Comparison of ENCODE assay signal across 20 cellular contexts in genomic region chr11:115290479-115291390, GRCh38.
DNase-seq lines count a peak whose midpoint lies in the region; ATAC-seq and TF ChIP-seq lines count a peak whose summit lies in the region.
"Had no signal": no experiment of that assay in that cellular context is flagged by ENCODE, and none has a peak within 500 bp of the region (broad histone marks: within the 10 kb centered on the region; RNA-seq: fewer than 3 reads in every experiment).

No MANE protein-coding gene starts in this region.

- intact Hi-C loops in Caco-2 (cut with micrococcal nuclease; ENCODE audit: unreplicated experiment) (no loop called here), upper lobe of right lung (cut with DNase I) (no loop called here)

- H3K4me1 Mint-ChIP-seq in nephron progenitor cell (peaks cover 85% of the 10 kb centered on the region), Caco-2 (ENCODE audit: low read depth, unreplicated experiment) (peaks cover 28% of the 10 kb centered on the region)
- H3K4me1 Mint-ChIP-seq: B cell; naive thymus-derived CD8-positive, alpha-beta T cell had no signal

- ATAC-seq in upper lobe of right lung: no peak
- ATAC-seq: naive thymus-derived CD8-positive, alpha-beta T cell had no signal

- H3K4me3 Mint-ChIP-seq in nephron progenitor cell: no peak overlapping the region
- H3K4me3 Mint-ChIP-seq in Caco-2 (ENCODE audit: unreplicated experiment): no peak overlapping the region
- H3K4me3 Mint-ChIP-seq: activated naive CD4-positive, alpha-beta T cell treated with anti-CD3 and anti-CD28 coated beads for 36 hours; B cell; naive thymus-derived CD8-positive, alpha-beta T cell had no signal

- no peak overlapping the region for H3K27ac ChIP-seq in upper lobe of right lung
- H3K27ac ChIP-seq: PC-9, SK-N-MC, spleen had no signal

- no peaks in the 10 kb centered on the region for H3K27me3 ChIP-seq in Caco-2 (replicated peaks; ENCODE audit: control insufficient read depth, insufficient read depth, low read length)
- H3K27me3 ChIP-seq in upper lobe of right lung: no peaks in the 10 kb centered on the region
- H3K27me3 ChIP-seq: spleen had no signal

- H3K27ac Mint-ChIP-seq in nephron progenitor cell: peak overlapping the region; percentile 81
- no peak overlapping the region for H3K27ac Mint-ChIP-seq in Caco-2 (ENCODE audit: unreplicated experiment)
- H3K27ac Mint-ChIP-seq: activated naive CD4-positive, alpha-beta T cell treated with anti-CD3 and anti-CD28 coated beads for 36 hours; B cell had no signal

- TF ChIP-seq CTCF in nephron progenitor cell (IDR thresholded peaks at IDR 0.05) (no peak), Caco-2 (IDR thresholded peaks at IDR 0.05; ENCODE audit: insufficient read depth in 1 of 2, low read depth in 1 of 2, low read length in 1 of 2, severe bottlenecking in 1 of 2, unreplicated experiment in 1 of 2) (no peak), upper lobe of right lung (IDR thresholded peaks at IDR 0.05) (no peak)

- H3K36me3 Mint-ChIP-seq in nephron progenitor cell (ENCODE audit: low read depth): peaks cover 25% of the 10 kb centered on the region
- peaks cover 5% of the 10 kb centered on the region for H3K36me3 Mint-ChIP-seq in Caco-2 (ENCODE audit: insufficient read depth, unreplicated experiment)
- H3K36me3 Mint-ChIP-seq: naive thymus-derived CD8-positive, alpha-beta T cell had no signal

- no TSS peak for BruUV-seq in Caco-2 (replicated peaks; lab: Mats Ljungman, UMichigan)

- POLR2A ChIA-PET in Caco-2 (lab: Charles Lee): interaction anchor here (0.6 kb wide), 1 partner anchor 14 kb away, joined by 3 read pairs; no protein-coding TSS in a partner anchor

- H3K9me3 Mint-ChIP-seq in nephron progenitor cell: no peaks in the 10 kb centered on the region
- no peaks in the 10 kb centered on the region for H3K9me3 Mint-ChIP-seq in Caco-2 (ENCODE audit: unreplicated experiment)
- H3K9me3 Mint-ChIP-seq: activated naive CD4-positive, alpha-beta T cell treated with anti-CD3 and anti-CD28 coated beads for 36 hours had no signal

- H3K27me3 Mint-ChIP-seq in nephron progenitor cell (ENCODE audit: low read depth, poor library complexity) (peaks cover 3% of the 10 kb centered on the region), Caco-2 (ENCODE audit: insufficient read depth, unreplicated experiment) (no peaks in the 10 kb centered on the region)
- H3K27me3 Mint-ChIP-seq: progenitor cell of endocrine pancreas had no signal

- H3K9me3 ChIP-seq in Caco-2 (no peaks in the 10 kb centered on the region), upper lobe of right lung (no peaks in the 10 kb centered on the region)
- H3K9me3 ChIP-seq: spleen had no signal

- CTCF ChIA-PET in Caco-2 (lab: Charles Lee): no interaction called here

- H3K36me3 ChIP-seq in Caco-2 (ENCODE audit: control insufficient read depth, insufficient read depth, low read length) (no peaks in the 10 kb centered on the region), upper lobe of right lung (no peaks in the 10 kb centered on the region)
- H3K36me3 ChIP-seq: spleen had no signal

- peaks cover 10% of the 10 kb centered on the region; the same call in 1 of the 2 replicates for H3K4me1 ChIP-seq in Caco-2
- no peaks in the 10 kb centered on the region for H3K4me1 ChIP-seq in upper lobe of right lung

- no peak overlapping the region for H3K4me3 ChIP-seq in Caco-2 (ENCODE audit: low read depth, low read length)
- no peak overlapping the region for H3K4me3 ChIP-seq in upper lobe of right lung
- H3K4me3 ChIP-seq: lung, PC-9, SK-N-MC, spleen had no signal

- peak; percentile 31 for DNase-seq in EH (ENCODE audit: low read depth)
- DNase-seq in NCI-H146 treated with DMSO at 0.1 percent for 48 hours (lab: John Stamatoyannopoulos, UW; ENCODE audit: unreplicated experiment): peak; percentile 51
- DNase-seq in amniotic epithelial cell (ENCODE audit: low read depth): peak; percentile 34
- no peak for DNase-seq in nephron progenitor cell
- DNase-seq in kidney tubule cell (ENCODE audit: low spot score): no peak
- DNase-seq in Caco-2: no peak
- DNase-seq in upper lobe of right lung: no peak
- DNase-seq: activated CD4-positive, alpha-beta T cell treated with anti-CD3 and anti-CD28 coated beads for 4 hours; activated naive CD4-positive, alpha-beta T cell treated with anti-CD3 and anti-CD28 coated beads for 36 hours; cortex of kidney; erythroblast; IMR-90; MM.1S; naive thymus-derived CD8-positive, alpha-beta T cell; PC-9; spleen had no signal

Comparison
In these comparisons a context has a peak if more than half of its experiments do, and no peak if none do; other contexts are left out.
1. DNase-seq: peak in EH (single experiment), NCI-H146 treated with DMSO at 0.1 percent for 48 hours (single experiment) and amniotic epithelial cell (single experiment); none in nephron progenitor cell (single experiment), kidney tubule cell (single experiment), Caco-2 (0 of 2) and upper lobe of right lung (single experiment).